Comparison of ENCODE assay signal across 28 cellular contexts in genomic region chr3:123225557-123225956, GRCh38.
"Had no signal": no experiment of that assay in that cellular context is flagged by ENCODE, and none has a peak within 500 bp of the region (broad histone marks: within the 10 kb centered on the region; RNA-seq: fewer than 3 reads in every experiment).

No MANE protein-coding gene starts in this region.

- H3K27ac ChIP-seq: stomach, suprapubic skin, testis, thoracic aorta, thyroid gland, tibial artery, tibial nerve, transverse colon, upper lobe of left lung, upper lobe of right lung, uterus, vagina had no signal

- ATAC-seq: stimulated activated memory B cell treated with anti-CD40 and anti-IgM and Interleukin-4, amounts not matched to agents 10 μg/mL and 1 μg/mL and 100 μg/mL, for 72 hours; stimulated activated naive B cell treated with anti-CD40 and anti-IgM and Interleukin-4, amounts not matched to agents 10 μg/mL and 1 μg/mL and 100 μg/mL, for 72 hours; stimulated activated naive CD8-positive, alpha-beta T cell treated with anti-CD3 and anti-CD28 coated beads, Interleukin-15, amount 100 ng/mL, for 72 hours; stimulated activated naive CD8-positive, alpha-beta T cell treated with anti-CD3 and anti-CD28 coated beads, Interleukin-15, Interleukin-2, amounts not matched to agents 100 U/mL and 50 U/mL, for 24 hours; upper lobe of right lung had no signal

- H3K27ac Mint-ChIP-seq: stimulated activated memory B cell treated with anti-CD40 and anti-IgM and Interleukin-4, amounts not matched to agents 10 μg/mL and 1 μg/mL and 100 μg/mL, for 72 hours; stimulated activated naive B cell treated with anti-CD40 and anti-IgM and Interleukin-4, amounts not matched to agents 10 μg/mL and 1 μg/mL and 100 μg/mL, for 72 hours; stimulated activated naive CD8-positive, alpha-beta T cell treated with anti-CD3 and anti-CD28 coated beads, Interleukin-15, amount 100 ng/mL, for 72 hours; stimulated activated naive CD8-positive, alpha-beta T cell treated with anti-CD3 and anti-CD28 coated beads, Interleukin-15, Interleukin-2, amounts not matched to agents 100 ng/mL and 50 ng/mL, for 24 hours; type B pancreatic cell had no signal

- H3K27me3 ChIP-seq: stomach, suprapubic skin, testis, thyroid gland, tibial artery, tibial nerve, transverse colon, upper lobe of left lung, upper lobe of right lung, uterus, vagina had no signal

- H3K4me3 Mint-ChIP-seq: stimulated activated memory B cell treated with anti-CD40 and anti-IgM and Interleukin-4, amounts not matched to agents 10 μg/mL and 1 μg/mL and 100 μg/mL, for 72 hours; stimulated activated naive B cell treated with anti-CD40 and anti-IgM and Interleukin-4, amounts not matched to agents 10 μg/mL and 1 μg/mL and 100 μg/mL, for 72 hours; stimulated activated naive CD8-positive, alpha-beta T cell treated with anti-CD3 and anti-CD28 coated beads, Interleukin-15, amount 100 ng/mL, for 72 hours; stimulated activated naive CD8-positive, alpha-beta T cell treated with anti-CD3 and anti-CD28 coated beads, Interleukin-15, Interleukin-2, amounts not matched to agents 100 ng/mL and 50 ng/mL, for 24 hours; type B pancreatic cell had no signal

- H3K4me1 Mint-ChIP-seq: stimulated activated naive CD8-positive, alpha-beta T cell treated with anti-CD3 and anti-CD28 coated beads, Interleukin-15, amount 100 ng/mL, for 72 hours had no signal

- H3K9me3 ChIP-seq: testis, thyroid gland, upper lobe of right lung had no signal

- H3K4me3 ChIP-seq: stomach, suprapubic skin, testis, thoracic aorta, thyroid gland, tibial artery, tibial nerve, transverse colon, upper lobe of left lung, upper lobe of right lung, uterus, vagina had no signal

- DNase-seq: stimulated activated CD4-positive, alpha-beta T cell treated with anti-CD3 and anti-CD28 coated beads, Interleukin-2, amount 100 ng/mL, for 48 hours; stimulated activated CD4-positive, alpha-beta T cell treated with anti-CD3 and anti-CD28 coated beads, Interleukin-4, amount 100 ng/mL, for 1 hour; stimulated activated CD4-positive, alpha-beta T cell treated with anti-CD3 and anti-CD28 coated beads, Interleukin-4, amount 100 ng/mL, for 24 hours; stimulated activated CD4-positive, alpha-beta T cell treated with anti-CD3 and anti-CD28 coated beads, Interleukin-4, amount 100 ng/mL, for 4 hours; stimulated activated CD8-positive, alpha-beta memory T cell treated with anti-CD3 and anti-CD28 coated beads, Interleukin-4, amount 100 ng/mL, for 48 hours; stimulated activated naive B cell treated with anti-CD40 and anti-IgM and Interleukin-4, amounts not matched to agents 10 μg/mL and 1 μg/mL and 100 μg/mL, for 72 hours; stimulated activated naive CD4-positive, alpha-beta T cell; stimulated activated naive CD4-positive, alpha-beta T cell treated with Interleukin-2 at 50 U/mL for 16 hours; stimulated activated naive CD8-positive, alpha-beta T cell treated with anti-CD3 and anti-CD28 coated beads, Interleukin-15, amount 100 ng/mL, for 72 hours; stimulated activated naive CD8-positive, alpha-beta T cell treated with anti-CD3 and anti-CD28 coated beads, Interleukin-15, Interleukin-2, amounts not matched to agents 100 U/mL and 50 U/mL, for 24 hours; stomach; substantia nigra; testis; thyroid gland; tibial artery; transverse colon; trophoblast cell; upper lobe of left lung; upper lobe of right lung; uterus had no signal

- H3K36me3 ChIP-seq: thoracic aorta, uterus had no signal

- FAIRE-seq: urothelium cell line had no signal

- H3K4me1 ChIP-seq: suprapubic skin, testis, thyroid gland, tibial artery, tibial nerve, transverse colon, upper lobe of left lung, upper lobe of right lung, uterus had no signal
